Comparison of ENCODE assay signal across 33 cellular contexts in genomic region chr9:108045851-108046250, GRCh38.
"Had no signal": no experiment of that assay in that cellular context is flagged by ENCODE, and none has a peak within 500 bp of the region (broad histone marks: within the 10 kb centered on the region; RNA-seq: fewer than 3 reads in every experiment).

No MANE protein-coding gene starts in this region.

- H3K9me3 ChIP-seq: body of pancreas, colonic mucosa had no signal

- H3K27me3 Mint-ChIP-seq: activated CD4-positive, alpha-beta memory T cell treated with anti-CD3 and anti-CD28 coated beads for 36 hours; activated CD4-positive, alpha-beta T cell treated with anti-CD3 and anti-CD28 coated beads for 36 hours; activated CD4-positive, alpha-beta T cell treated with anti-CD3 and anti-CD28 coated beads, Interleukin-2, amount 10 ng/mL, durations not matched to agents 24 days and 14 days; activated CD8-positive, alpha-beta memory T cell treated with anti-CD3 and anti-CD28 coated beads, Interleukin-2, amount 10 ng/mL, durations not matched to agents 7 days and 5 days; activated naive CD4-positive, alpha-beta T cell treated with anti-CD3 and anti-CD28 coated beads, Interleukin-2, amount 50 U/mL, for 24 hours; activated naive CD8-positive, alpha-beta T cell treated with anti-CD3 and anti-CD28 coated beads for 36 hours; activated naive CD8-positive, alpha-beta T cell treated with anti-CD3 and anti-CD28 coated beads, Interleukin-2, amount 50 U/mL, for 24 hours; effector memory CD8-positive, alpha-beta T cell had no signal

- DNase-seq: activated CD4-positive, alpha-beta memory T cell treated with anti-CD3 and anti-CD28 coated beads for 36 hours; activated CD4-positive, alpha-beta T cell treated with anti-CD3 and anti-CD28 coated beads for 36 hours; activated CD4-positive, alpha-beta T cell treated with anti-CD3 and anti-CD28 coated beads, Interleukin-2, amount 10 ng/mL, durations not matched to agents 24 days and 14 days; activated CD4-positive, CD25-positive, alpha-beta regulatory T cell; activated CD4-positive, CD25-positive, alpha-beta regulatory T cell treated with anti-CD3 and anti-CD28 coated beads, Interleukin-2, amount 50 U/mL, for 72 hours; activated CD8-positive, alpha-beta memory T cell treated with anti-CD3 and anti-CD28 coated beads, Interleukin-2, amount 10 ng/mL, durations not matched to agents 7 days and 5 days; activated CD8-positive, alpha-beta memory T cell treated with anti-CD3 and anti-CD28 coated beads, Interleukin-2, amount 50 U/mL, for 4 hours; activated CD8-positive, alpha-beta T cell treated with anti-CD3 and anti-CD28 coated beads, Interleukin-2, amount 10 ng/mL, durations not matched to agents 7 days and 5 days; activated effector memory CD4-positive, alpha-beta T cell treated with anti-CD3 and anti-CD28 coated beads, Interleukin-2, amount 50 U/mL, for 16 hours; activated naive CD4-positive, alpha-beta T cell treated with anti-CD3 and anti-CD28 coated beads for 36 hours; activated naive CD8-positive, alpha-beta T cell treated with anti-CD3 and anti-CD28 coated beads for 36 hours; activated naive CD8-positive, alpha-beta T cell treated with anti-CD3 and anti-CD28 coated beads, Interleukin-2, amount 50 U/mL, for 24 hours; activated T-cell treated with anti-CD3 and anti-CD28 coated beads, Interleukin-2, amount 50 U/mL, for 1 hour; activated T-cell treated with anti-CD3 and anti-CD28 coated beads, Interleukin-2, amount 50 U/mL, for 48 hours; adrenal gland; amygdala; aorta; body of pancreas; central memory CD4-positive, alpha-beta T cell; cerebellar nuclear complex; colonic mucosa; dermis blood vessel endothelial cell; effector CD4-positive, alpha-beta T cell; effector memory CD8-positive, alpha-beta T cell; esophagus squamous epithelium; foreskin melanocyte; heart right ventricle; T-helper 2 cell had no signal

- H3K27ac Mint-ChIP-seq: activated CD4-positive, alpha-beta memory T cell treated with anti-CD3 and anti-CD28 coated beads for 36 hours; activated CD4-positive, alpha-beta T cell treated with anti-CD3 and anti-CD28 coated beads for 36 hours; activated CD4-positive, alpha-beta T cell treated with anti-CD3 and anti-CD28 coated beads, Interleukin-2, amount 10 ng/mL, durations not matched to agents 24 days and 14 days; activated CD8-positive, alpha-beta memory T cell treated with anti-CD3 and anti-CD28 coated beads, Interleukin-2, amount 10 ng/mL, durations not matched to agents 7 days and 5 days; activated CD8-positive, alpha-beta T cell treated with anti-CD3 and anti-CD28 coated beads, Interleukin-2, amount 10 ng/mL, durations not matched to agents 7 days and 5 days; activated naive CD4-positive, alpha-beta T cell treated with anti-CD3 and anti-CD28 coated beads for 36 hours; activated naive CD4-positive, alpha-beta T cell treated with anti-CD3 and anti-CD28 coated beads, Interleukin-2, amount 50 U/mL, for 24 hours; activated naive CD8-positive, alpha-beta T cell treated with anti-CD3 and anti-CD28 coated beads for 36 hours; activated naive CD8-positive, alpha-beta T cell treated with anti-CD3 and anti-CD28 coated beads, Interleukin-2, amount 50 U/mL, for 24 hours; activated T-helper 1 cell treated with anti-CD3 and anti-CD28 coated beads, Interleukin-12 subunit alpha, Interleukin-12 subunit beta, Interleukin-2, Interleukin-4 antibody, amounts not matched to agents 30 ng/mL and 10 ng/mL and 1 ng/mL, durations not matched to agents 14 hours and 24 hours and 36 hours; activated T-helper 2 cell treated with anti-CD3 and anti-CD28 coated beads, Interferon-gamma antibody, Interleukin-2, Interleukin-4, amounts not matched to agents 10 μg/mL and 5 μg/mL and 100 μg/mL, durations not matched to agents 14 hours and 24 hours and 36 hours; effector memory CD8-positive, alpha-beta T cell had no signal

- H3K27me3 ChIP-seq: adrenal gland, body of pancreas, cardiac muscle cell, colonic mucosa, esophagus squamous epithelium, gastroesophageal sphincter had no signal

- H3K4me3 Mint-ChIP-seq: activated CD4-positive, alpha-beta memory T cell treated with anti-CD3 and anti-CD28 coated beads for 36 hours; activated CD4-positive, alpha-beta T cell treated with anti-CD3 and anti-CD28 coated beads for 36 hours; activated CD4-positive, alpha-beta T cell treated with anti-CD3 and anti-CD28 coated beads, Interleukin-2, amount 10 ng/mL, durations not matched to agents 24 days and 14 days; activated CD8-positive, alpha-beta memory T cell treated with anti-CD3 and anti-CD28 coated beads, Interleukin-2, amount 10 ng/mL, durations not matched to agents 7 days and 5 days; activated CD8-positive, alpha-beta T cell treated with anti-CD3 and anti-CD28 coated beads, Interleukin-2, amount 10 ng/mL, durations not matched to agents 7 days and 5 days; activated naive CD4-positive, alpha-beta T cell treated with anti-CD3 and anti-CD28 coated beads for 36 hours; activated naive CD4-positive, alpha-beta T cell treated with anti-CD3 and anti-CD28 coated beads, Interleukin-2, amount 50 U/mL, for 24 hours; activated naive CD8-positive, alpha-beta T cell treated with anti-CD3 and anti-CD28 coated beads for 36 hours; activated naive CD8-positive, alpha-beta T cell treated with anti-CD3 and anti-CD28 coated beads, Interleukin-2, amount 50 U/mL, for 24 hours; activated T-helper 1 cell treated with anti-CD3 and anti-CD28 coated beads, Interleukin-12 subunit alpha, Interleukin-12 subunit beta, Interleukin-2, Interleukin-4 antibody, amounts not matched to agents 30 ng/mL and 10 ng/mL and 1 ng/mL, durations not matched to agents 14 hours and 24 hours and 36 hours; effector memory CD8-positive, alpha-beta T cell had no signal

- H3K36me3 ChIP-seq: adrenal gland, cardiac muscle cell, colonic mucosa, esophagus squamous epithelium, gastroesophageal sphincter, heart right ventricle had no signal

- H3K4me3 ChIP-seq: adrenal gland, body of pancreas, cardiac muscle cell, colonic mucosa, esophagus squamous epithelium, gastroesophageal sphincter, heart right ventricle had no signal

- H3K27ac ChIP-seq: adrenal gland, body of pancreas, cardiac muscle cell, colonic mucosa, esophagus squamous epithelium, gastroesophageal sphincter, heart right ventricle had no signal

- H3K36me3 Mint-ChIP-seq: activated CD4-positive, alpha-beta memory T cell treated with anti-CD3 and anti-CD28 coated beads for 36 hours; activated CD8-positive, alpha-beta memory T cell treated with anti-CD3 and anti-CD28 coated beads, Interleukin-2, amount 10 ng/mL, durations not matched to agents 7 days and 5 days; activated naive CD8-positive, alpha-beta T cell treated with anti-CD3 and anti-CD28 coated beads for 36 hours had no signal

- H3K4me1 Mint-ChIP-seq: activated CD4-positive, alpha-beta T cell treated with anti-CD3 and anti-CD28 coated beads for 36 hours; activated CD4-positive, alpha-beta T cell treated with anti-CD3 and anti-CD28 coated beads, Interleukin-2, amount 10 ng/mL, durations not matched to agents 24 days and 14 days; activated CD8-positive, alpha-beta memory T cell treated with anti-CD3 and anti-CD28 coated beads, Interleukin-2, amount 10 ng/mL, durations not matched to agents 7 days and 5 days; activated naive CD4-positive, alpha-beta T cell treated with anti-CD3 and anti-CD28 coated beads, Interleukin-2, amount 50 U/mL, for 24 hours; activated naive CD8-positive, alpha-beta T cell treated with anti-CD3 and anti-CD28 coated beads for 36 hours; activated naive CD8-positive, alpha-beta T cell treated with anti-CD3 and anti-CD28 coated beads, Interleukin-2, amount 50 U/mL, for 24 hours had no signal

- H3K4me1 ChIP-seq: adrenal gland, body of pancreas, colonic mucosa, gastroesophageal sphincter had no signal

- ATAC-seq: activated CD4-positive, alpha-beta T cell treated with anti-CD3 and anti-CD28 coated beads for 36 hours; activated CD8-positive, alpha-beta memory T cell treated with anti-CD3 and anti-CD28 coated beads, Interleukin-2, amount 10 ng/mL, durations not matched to agents 7 days and 5 days; activated CD8-positive, alpha-beta T cell treated with anti-CD3 and anti-CD28 coated beads, Interleukin-2, amount 10 ng/mL, durations not matched to agents 7 days and 5 days; activated naive CD8-positive, alpha-beta T cell treated with anti-CD3 and anti-CD28 coated beads, Interleukin-2, amount 50 U/mL, for 24 hours; body of pancreas; effector memory CD8-positive, alpha-beta T cell; gastroesophageal sphincter; heart right ventricle had no signal
